In the genomic region with DNA sequence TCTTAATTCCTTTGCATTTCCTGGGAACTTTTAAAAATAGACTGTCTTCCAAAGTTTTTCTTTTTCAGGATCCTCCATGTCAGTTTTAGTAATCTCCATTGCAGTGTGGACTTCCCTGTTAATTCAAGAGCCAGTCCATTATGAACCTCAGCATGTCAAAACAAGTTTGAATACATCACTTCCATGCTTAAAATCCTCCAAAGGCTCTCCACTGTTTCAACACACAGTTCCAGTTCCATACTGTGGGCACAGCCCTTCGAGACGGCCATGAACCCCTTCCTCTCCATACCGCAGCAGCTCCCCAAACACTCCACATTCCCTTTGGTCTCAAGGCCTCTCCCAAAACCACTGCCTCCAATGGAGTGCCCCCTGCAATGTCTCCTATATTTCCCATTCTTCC, we compare ENCODE assay signal across 16 cellular contexts. TPM values are rescaled to one million over a fixed set of nuclear protein-coding genes. Genes with fewer than 3 reads are reported as not detected.
DNase-seq lines count a peak whose midpoint lies in the region; FAIRE-seq and TF ChIP-seq lines count a peak whose summit lies in the region.
"Had no signal": no experiment of that assay in that cellular context is flagged by ENCODE, and none has a peak within 500 bp of the region (broad histone marks: within the 10 kb centered on the region; RNA-seq: fewer than 3 reads in every experiment).

No MANE protein-coding gene starts in this region.

- H3K4me3 ChIP-seq in trophoblast cell (ENCODE audit: low read depth, low read length): no peak overlapping the region
- H3K4me3 ChIP-seq: BLaER1 treated with 17β-estradiol and CSF1 and Interleukin-3, amounts not matched to agents 10 nM and 100 nM; HAP-1; SJCRH30 had no signal

- peak overlapping the region in 4 of 5 experiments; percentile 12 to 65 (median 28) for H3K27ac Mint-ChIP-seq in brain
- H3K27ac Mint-ChIP-seq: IgD-negative memory B cell, T-helper 17 cell had no signal

- H4K8ac ChIP-seq in trophoblast cell (ENCODE audit: low read depth, low read length): no peak overlapping the region

- H2BK5ac ChIP-seq in trophoblast cell (ENCODE audit: low read depth, low read length, poor library complexity): no peak overlapping the region

- peak overlapping the region; percentile 15 for H3K4ac ChIP-seq in trophoblast cell (ENCODE audit: low read depth, low read length)

- H3K4me1 Mint-ChIP-seq in brain: peaks cover 88% of the 10 kb centered on the region
- H3K4me1 Mint-ChIP-seq: CD8-positive, alpha-beta memory T cell; IgD-negative memory B cell; T-helper 17 cell had no signal

- H3K4me2 ChIP-seq in trophoblast cell (ENCODE audit: low read length): no peak overlapping the region
- H3K4me2 ChIP-seq: BLaER1 treated with 17β-estradiol and CSF1 and Interleukin-3, amounts not matched to agents 10 nM and 100 nM had no signal

- in situ Hi-C loops in GM13976 (cut with MboI; ENCODE audit: low sequenced_read_pairs, unreplicated experiment): no loop called here

- H2AK5ac ChIP-seq in trophoblast cell (ENCODE audit: low read length): no peak overlapping the region

- no peaks in the 10 kb centered on the region for H3K9me3 ChIP-seq in trophoblast cell (ENCODE audit: insufficient read depth, low read depth, low read length)
- H3K9me3 ChIP-seq: HAP-1, SJCRH30 had no signal

- no peaks in the 10 kb centered on the region for H3K36me3 Mint-ChIP-seq in brain
- H3K36me3 Mint-ChIP-seq: CD8-positive, alpha-beta memory T cell had no signal

- H3K27me3 ChIP-seq in trophoblast cell (ENCODE audit: insufficient read depth, low read length): no peaks in the 10 kb centered on the region
- H3K27me3 ChIP-seq: SJCRH30 had no signal

- H3K4me3 Mint-ChIP-seq in brain: peak overlapping the region in 3 of 5 experiments; percentile 3 to 12 (median 3)
- H3K4me3 Mint-ChIP-seq: CD8-positive, alpha-beta memory T cell; IgD-negative memory B cell; T-helper 17 cell had no signal

- H3K4me1 ChIP-seq in trophoblast cell (ENCODE audit: control insufficient read depth in 1 of 2, insufficient read depth in 2 of 2, low read length in 2 of 2): peaks cover 0 to 2% of the 10 kb centered on the region in 2 experiments
- H3K4me1 ChIP-seq: BLaER1 treated with 17β-estradiol and CSF1 and Interleukin-3, amounts not matched to agents 10 nM and 100 nM; HAP-1 had no signal

- no peak overlapping the region for H4K12ac ChIP-seq in trophoblast cell (ENCODE audit: low read depth, low read length)

- no peak overlapping the region for H3K9ac ChIP-seq in trophoblast cell (ENCODE audit: low read length)
- H3K9ac ChIP-seq: BLaER1 treated with 17β-estradiol and CSF1 and Interleukin-3, amounts not matched to agents 10 nM and 100 nM had no signal

- no peaks in the 10 kb centered on the region for H3K36me3 ChIP-seq in trophoblast cell (ENCODE audit: control insufficient read depth in 1 of 2, insufficient read depth in 2 of 2, low read length in 2 of 2)
- H3K36me3 ChIP-seq: BLaER1 treated with 17β-estradiol and CSF1 and Interleukin-3, amounts not matched to agents 10 nM and 100 nM; HAP-1; SJCRH30 had no signal

- H3K18ac ChIP-seq in trophoblast cell (ENCODE audit: low read length): no peak overlapping the region

- no CpG with 5 or more reads among the region's 3 CpGs for WGBS in trophoblast cell (ENCODE audit: extremely low coverage, insufficient coverage, insufficient read length)

- peak; percentile 6 for FAIRE-seq in H54 (lab: Jason Lieb, UNC)
- FAIRE-seq: HTR-8/SVneo had no signal

- no peak overlapping the region for H3K27ac ChIP-seq in trophoblast cell (ENCODE audit: low read depth, low read length)
- H3K27ac ChIP-seq: BLaER1 treated with 17β-estradiol and CSF1 and Interleukin-3, amounts not matched to agents 10 nM and 100 nM; SJCRH30 had no signal

- TF ChIP-seq CTCF in brain (conservative IDR thresholded peaks at IDR 0.05) (no peak), GM13976 (IDR thresholded peaks at IDR 0.05; ENCODE audit: borderline replicate concordance, control extremely low read depth, extremely low read depth, insufficient read depth, missing control alignments) (no peak)

- no peak overlapping the region for H2BK12ac ChIP-seq in trophoblast cell (ENCODE audit: low read length)

- no peak overlapping the region for H4K91ac ChIP-seq in trophoblast cell (ENCODE audit: low read depth, low read length)

- TF ChIP-seq POLR2A in H54 (IDR thresholded peaks at IDR 0.05; ENCODE audit: low read depth, low read length): no peak

- peaks cover 2% of the 10 kb centered on the region for H3K79me2 ChIP-seq in trophoblast cell (ENCODE audit: control insufficient read depth, insufficient read depth, low read length, poor library complexity)

- H3K14ac ChIP-seq in trophoblast cell (ENCODE audit: low read length): no peak overlapping the region

- H3K79me1 ChIP-seq in trophoblast cell (ENCODE audit: low read length): no peaks in the 10 kb centered on the region

- H3K23ac ChIP-seq in trophoblast cell (ENCODE audit: low read length): no peak overlapping the region

- no peak overlapping the region for H2BK120ac ChIP-seq in trophoblast cell (ENCODE audit: insufficient read depth, low read length, poor library complexity)

- H2AFZ ChIP-seq in trophoblast cell (ENCODE audit: insufficient read depth, low read length, poor library complexity): no peak overlapping the region

- H3K27me3 Mint-ChIP-seq in brain: no peaks in the 10 kb centered on the region

- DNase-seq in H54 (ENCODE audit: insufficient read length, low spot score): no peak
- DNase-seq in NCI-H187 (lab: John Stamatoyannopoulos, UW): peak; percentile 48 to 73
- DNase-seq in trophoblast cell: no peak
- no peak for DNase-seq in NCI-H526 (lab: John Stamatoyannopoulos, UW)
- DNase-seq in NOMO-1 treated with dmso at 0.1 percent for 144 hours (lab: John Stamatoyannopoulos, UW; ENCODE audit: unreplicated experiment): no peak
- DNase-seq in GM13976 (ENCODE audit: low spot score): no peak
- DNase-seq: CD8-positive, alpha-beta memory T cell; Karpas-422; NCI-H524; SJCRH30; T-helper 17 cell had no signal

- H3K9me3 Mint-ChIP-seq in brain: no peaks in the 10 kb centered on the region
- H3K9me3 Mint-ChIP-seq: CD8-positive, alpha-beta memory T cell had no signal

RNA-seq across cellular contexts. Expression of a gene that starts 19.5 kb away (rescaled TPM):
- 7.6 TPM for polyA plus RNA-seq in brain (ENCODE audit: insufficient read depth, low read depth, low replicate concordance)
- polyA plus RNA-seq in trophoblast cell (2013): 16.6 and 16.7 TPM in 2 replicates
- polyA plus RNA-seq: CD8-positive, alpha-beta memory T cell; IgD-negative memory B cell had no signal

Comparison
In these comparisons a context has a peak if more than half of its experiments do, and no peak if none do; other contexts are left out.
1. DNase-seq: peak in NCI-H187 (2 of 2); none in H54 (single experiment), trophoblast cell (0 of 2), NCI-H526 (0 of 2), NOMO-1 treated with dmso at 0.1 percent for 144 hours (single experiment) and GM13976 (single experiment).